21 cellular contexts compared by ENCODE assay signal in the genomic region with DNA sequence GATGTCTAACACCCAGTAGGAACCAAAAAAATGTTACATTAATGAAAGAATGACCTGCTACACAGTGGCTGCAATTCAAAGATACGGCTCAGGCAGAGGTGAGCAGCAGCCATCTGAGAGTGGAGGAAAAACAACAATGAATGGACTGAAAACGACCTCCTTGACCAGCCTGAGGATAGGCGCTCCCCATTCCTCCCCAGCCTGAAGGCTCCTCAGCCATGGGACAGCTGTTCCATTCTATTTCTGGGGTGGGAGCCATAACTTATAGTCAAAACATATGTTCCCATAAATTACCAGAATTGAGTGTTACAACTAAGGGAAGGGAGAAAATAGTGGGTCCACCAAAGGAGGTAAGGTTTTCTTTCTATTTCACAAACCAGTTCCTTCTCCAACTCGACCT. TPM values are rescaled to one million over a fixed set of nuclear protein-coding genes. Genes with fewer than 3 reads are reported as not detected.
DNase-seq lines count a peak whose midpoint lies in the region; ATAC-seq, FAIRE-seq and TF ChIP-seq lines count a peak whose summit lies in the region.
"Had no signal": no experiment of that assay in that cellular context is flagged by ENCODE, and none has a peak within 500 bp of the region (broad histone marks: within the 10 kb centered on the region; RNA-seq: fewer than 3 reads in every experiment).

No MANE protein-coding gene starts in this region.

- H3K27me3 Mint-ChIP-seq in activated CD8-positive, alpha-beta memory T cell treated with anti-CD3 and anti-CD28 coated beads, Interleukin-2, amount 10 ng/mL, durations not matched to agents 7 days and 5 days: no peaks in the 10 kb centered on the region
- no peaks in the 10 kb centered on the region for H3K27me3 Mint-ChIP-seq in naive thymus-derived CD8-positive, alpha-beta T cell
- H3K27me3 Mint-ChIP-seq: activated T-cell treated with anti-CD3 and anti-CD28 coated beads, Interleukin-2, amount 50 U/mL, for 24 hours had no signal

- peak overlapping the region; percentile 34 for H3K4me3 Mint-ChIP-seq in activated CD8-positive, alpha-beta memory T cell treated with anti-CD3 and anti-CD28 coated beads, Interleukin-2, amount 10 ng/mL, durations not matched to agents 7 days and 5 days
- peak overlapping the region in 9 of 10 donors; percentile 38 to 80 (median 66) for H3K4me3 Mint-ChIP-seq in naive thymus-derived CD8-positive, alpha-beta T cell
- H3K4me3 Mint-ChIP-seq: activated T-cell treated with anti-CD3 and anti-CD28 coated beads, Interleukin-2, amount 50 U/mL, for 24 hours; HFFc6; WTC11 had no signal

- H3K27me3 ChIP-seq in GM12878 (replicated peaks in 1 of 2; ENCODE audit: control insufficient read depth in 2 of 2, insufficient read depth in 2 of 2, low read length in 1 of 2) (no peaks in the 10 kb centered on the region), prostate gland (replicated peaks; ENCODE audit: insufficient read depth) (no peaks in the 10 kb centered on the region)
- H3K27me3 ChIP-seq: Peyer's patch, vagina had no signal

- H3K4me3 ChIP-seq in GM12878 (peak overlapping the region; percentile 45), prostate gland (no peak overlapping the region)
- H3K4me3 ChIP-seq: Peyer's patch, vagina had no signal

- CTCF ChIA-PET in activated CD8-positive, alpha-beta memory T cell treated with anti-CD3 and anti-CD28 coated beads, Interleukin-2, amount 10 ng/mL, durations not matched to agents 7 days and 5 days (lab: Charles Lee): interaction anchor here (0.8 to 1.5 kb wide), 5 partner anchors 13 to 136 kb away, joined by 3 to 6 read pairs (median 4); no protein-coding TSS in a partner anchor
- CTCF ChIA-PET in GM12878 (lab: Yijun Ruan, JAX): interaction anchor here (0.6 to 4.6 kb wide), 17 partner anchors 7 to 623 kb away, joined by 3 to 36 read pairs (median 4); a partner anchor contains a TSS

- 0 out of 2 replicates have a peak, but pooled peaks cover 3% of the 10 kb centered on the region for H4K20me1 ChIP-seq in GM12878 (ENCODE audit: control insufficient read depth, insufficient read depth)

- peaks cover 84% of the 10 kb centered on the region for H3K79me2 ChIP-seq in GM12878 (ENCODE audit: control insufficient read depth, insufficient read depth, low read length)

- TF ChIP-seq POLR2A in GM12878 (IDR thresholded peaks at IDR 0.05; ENCODE audit: low read depth, low read length): no peak
- TF ChIP-seq POLR2A in prostate gland (IDR thresholded peaks at IDR 0.05): no peak

- whole genome bisulfite sequencing in GM12878 (ENCODE audit: insufficient coverage, insufficient replicate concordance, low lambda C conversion rate, missing lambda C conversion rate): 44% methylated on average over 4 of the region's 4 CpGs
- 87% methylated on average over 4 of the region's 4 CpGs for WGBS in prostate gland

- ATAC-seq in activated CD8-positive, alpha-beta memory T cell treated with anti-CD3 and anti-CD28 coated beads, Interleukin-2, amount 10 ng/mL, durations not matched to agents 7 days and 5 days: no peak
- ATAC-seq in GM12878 (no peak), HG03520 (IDR thresholded peaks at IDR 0.05; ENCODE audit: unreplicated experiment) (no peak)
- ATAC-seq in naive thymus-derived CD8-positive, alpha-beta T cell: no peak
- ATAC-seq: esophagus mucosa had no signal

- TF ChIP-seq CTCF in GM12878 (IDR thresholded peaks at IDR 0.05 in 2 of 3, conservative IDR thresholded peaks at IDR 0.05 in 1 of 3; ENCODE audit: control insufficient read depth in 2 of 3, extremely low read depth in 1 of 3, insufficient read depth in 1 of 3, low read depth in 3 of 3, low read length in 3 of 3) (no peak), prostate gland (IDR thresholded peaks at IDR 0.05) (no peak)

- H3K9me3 Mint-ChIP-seq in activated CD8-positive, alpha-beta memory T cell treated with anti-CD3 and anti-CD28 coated beads, Interleukin-2, amount 10 ng/mL, durations not matched to agents 7 days and 5 days (ENCODE audit: low read depth): no peaks in the 10 kb centered on the region
- H3K9me3 Mint-ChIP-seq in naive thymus-derived CD8-positive, alpha-beta T cell: no peaks in the 10 kb centered on the region
- H3K9me3 Mint-ChIP-seq: activated T-cell treated with anti-CD3 and anti-CD28 coated beads, Interleukin-2, amount 50 U/mL, for 24 hours; HFFc6; WTC11 had no signal

- peaks cover 3 to 13% of the 10 kb centered on the region in 2 experiments; a peak in 3 of 4 replicates for H3K36me3 ChIP-seq in GM12878 (ENCODE audit: control insufficient read depth in 2 of 2, insufficient read depth in 2 of 2, low read length in 1 of 2)
- H3K36me3 ChIP-seq in prostate gland: no peaks in the 10 kb centered on the region
- H3K36me3 ChIP-seq: Peyer's patch, vagina had no signal

- RAD21 ChIA-PET in GM12878 (lab: Charles Lee; ENCODE audit: unreplicated experiment): interaction anchor here (0.6 to 5.1 kb wide), 21 partner anchors 8 to 136 kb away, joined by 3 to 58 read pairs (median 5); a partner anchor contains a TSS

- FAIRE-seq in GM18507 (lab: Jason Lieb, UNC) (peak; percentile 29), GM12878 (lab: Jason Lieb, UNC) (no peak)
- FAIRE-seq: colon, HepG2, kidney had no signal

- intact Hi-C loops in GM12878 (cut with micrococcal nuclease; ENCODE audit: unreplicated experiment) (no loop called here), prostate gland (cut with DNase I) (no loop called here)

- H3K9me3 ChIP-seq in GM12878 (replicated peaks; ENCODE audit: control insufficient read depth, insufficient read depth, low read length) (no peaks in the 10 kb centered on the region), prostate gland (no peaks in the 10 kb centered on the region)
- H3K9me3 ChIP-seq: Peyer's patch, vagina had no signal

- BruUV-seq in GM12878 (replicated peaks; lab: Mats Ljungman, UMichigan): no TSS peak

- no peak for TF ChIP-seq EP300 in GM12878 (IDR thresholded peaks at IDR 0.05; ENCODE audit: borderline replicate concordance in 1 of 2, control insufficient read depth in 1 of 2, low read depth in 2 of 2, low read length in 2 of 2)

- peaks cover 65% of the 10 kb centered on the region for H3K4me1 ChIP-seq in GM12878 (ENCODE audit: control insufficient read depth, insufficient read depth, low read length)
- H3K4me1 ChIP-seq in prostate gland (replicated peaks): no peaks in the 10 kb centered on the region

- H3K4me1 Mint-ChIP-seq in activated CD8-positive, alpha-beta memory T cell treated with anti-CD3 and anti-CD28 coated beads, Interleukin-2, amount 10 ng/mL, durations not matched to agents 7 days and 5 days: peaks cover 65% of the 10 kb centered on the region
- H3K4me1 Mint-ChIP-seq in naive thymus-derived CD8-positive, alpha-beta T cell: peaks cover 23 to 66% (median 36%) of the 10 kb centered on the region in 4 donors

- peak overlapping the region; percentile 37; the same call in 1 of the 2 replicates for H3K9ac ChIP-seq in GM12878 (ENCODE audit: control insufficient read depth, insufficient read depth, low read length)

- in situ Hi-C loops in GM12878 (cut with MboI): loop anchor here (25.0 kb wide), 1 partner anchor 1791 kb away; no protein-coding TSS in a partner anchor

- no peak overlapping the region for H2AFZ ChIP-seq in GM12878 (ENCODE audit: control insufficient read depth, low read depth, low read length)

- TF ChIP-seq RAD21 in GM12878 (IDR thresholded peaks at IDR 0.05; ENCODE audit: insufficient read depth, low read depth, low read length): no peak

- peaks cover 17% of the 10 kb centered on the region for H3K36me3 Mint-ChIP-seq in activated CD8-positive, alpha-beta memory T cell treated with anti-CD3 and anti-CD28 coated beads, Interleukin-2, amount 10 ng/mL, durations not matched to agents 7 days and 5 days
- H3K36me3 Mint-ChIP-seq in naive thymus-derived CD8-positive, alpha-beta T cell: peaks cover 0 to 20% (median 0%) of the 10 kb centered on the region in 3 donors
- H3K36me3 Mint-ChIP-seq: WTC11 had no signal

- SMC1A ChIA-PET in GM12878 (lab: Charles Lee; ENCODE audit: uncharacterized antibody, unreplicated experiment): interaction anchor here (0.9 to 8.2 kb wide), 24 partner anchors 9 to 197 kb away, joined by 3 to 92 read pairs (median 6); a partner anchor contains a TSS

- POLR2A ChIA-PET in GM12878 (lab: Charles Lee): interaction anchor here (0.8 to 3.5 kb wide), 12 partner anchors 12 to 105 kb away, joined by 3 to 19 read pairs (median 4); a partner anchor contains a TSS
- POLR2A ChIA-PET in naive thymus-derived CD8-positive, alpha-beta T cell (lab: Charles Lee): interaction anchor here (1.2 kb wide), 1 partner anchor 197 kb away, joined by 4 read pairs; no protein-coding TSS in a partner anchor

- H3K27ac Mint-ChIP-seq in activated CD8-positive, alpha-beta memory T cell treated with anti-CD3 and anti-CD28 coated beads, Interleukin-2, amount 10 ng/mL, durations not matched to agents 7 days and 5 days: no peak overlapping the region
- peak overlapping the region in 5 of 10 donors; percentile 77 to 89 (median 87) for H3K27ac Mint-ChIP-seq in naive thymus-derived CD8-positive, alpha-beta T cell
- H3K27ac Mint-ChIP-seq: activated T-cell treated with anti-CD3 and anti-CD28 coated beads, Interleukin-2, amount 50 U/mL, for 24 hours; HFFc6; WTC11 had no signal

- DNase-seq in activated CD8-positive, alpha-beta memory T cell treated with anti-CD3 and anti-CD28 coated beads, Interleukin-2, amount 10 ng/mL, durations not matched to agents 7 days and 5 days: no peak
- DNase-seq in activated CD8-positive, alpha-beta memory T cell treated with anti-CD3 and anti-CD28 coated beads, Interleukin-2, amount 50 U/mL, for 48 hours: no peak
- DNase-seq in GM18507 (ENCODE audit: extremely low spot score, insufficient read length, low read depth) (no peak), GM12878 (ENCODE audit: low read depth, low spot score) (no peak), prostate gland (ENCODE audit: low spot score) (no peak), hippocampal formation (lab: John Stamatoyannopoulos, UW) (no peak)
- no peak for DNase-seq in naive thymus-derived CD8-positive, alpha-beta T cell
- DNase-seq: activated T-cell treated with anti-CD3 and anti-CD28 coated beads, Interleukin-2, amount 50 U/mL, for 24 hours; Calu3; HFFc6; kidney; MV-4-11; NCI-H2107; NCI-H774 had no signal

- peak overlapping the region; percentile 72 for H3K27ac ChIP-seq in GM12878 (ENCODE audit: control insufficient read depth, insufficient read depth)
- no peak overlapping the region for H3K27ac ChIP-seq in prostate gland
- H3K27ac ChIP-seq: vagina had no signal

- H3K4me2 ChIP-seq in GM12878 (ENCODE audit: control insufficient read depth, insufficient read depth): peak overlapping the region; percentile 87

RNA-seq across cellular contexts. Expression of a gene that starts 27.2 kb away (rescaled TPM):
- total RNA-seq in activated CD8-positive, alpha-beta memory T cell treated with anti-CD3 and anti-CD28 coated beads, Interleukin-2, amount 10 ng/mL, durations not matched to agents 7 days and 5 days: 100 to 1,000 TPM; 266 to 323 TPM
- total RNA-seq in GM12878 (2013; cell fraction: nucleolus; rRNA removed): 396 and 420 TPM in 2 replicates
- total RNA-seq in GM12878 (2014; rRNA removed): 174 and 176 TPM in 2 replicates
- 117 and 122 TPM in 2 replicates for total RNA-seq in GM12878 (2014; rRNA removed; fragmentation: Illumina TruSeq; extraction: Trizol)
- total RNA-seq in GM12878 (2021): 159 and 167 TPM in 2 replicates
- 42.2 TPM for polyA plus RNA-seq in GM12878 (2011; ENCODE audit: low read depth)
- polyA plus RNA-seq in GM12878 (2011; rRNA removed): 243 and 247 TPM in 2 replicates
- polyA plus RNA-seq in GM12878 (2011; cell fraction: cytosol; rRNA removed): 287 and 300 TPM in 2 replicates
- polyA plus RNA-seq in GM12878 (2011; cell fraction: nucleus; rRNA removed): 483 and 489 TPM in 2 replicates
- 64.5 and 80.5 TPM in 2 replicates for polyA plus RNA-seq in GM12878 (2012)
- 152 and 192 TPM in 2 replicates for polyA plus RNA-seq in GM12878 (2014; fragmentation: Illumina TruSeq; extraction: Trizol)
- 10 to 100 TPM; 51.4 to 55.1 TPM for polyA plus RNA-seq in GM12878 (2014; fragmentation: Nextera tagmentation; extraction: Ambion mirVana)
- polyA plus RNA-seq in GM12878 (2014; rRNA removed): 171 and 228 TPM in 2 replicates
- 10 to 100 TPM; 54.0 to 71.1 TPM for polyA plus RNA-seq in GM12878 (2016; fragmentation: Nextera tagmentation; extraction: Ambion mirVana)
- polyA minus RNA-seq in GM12878 (2011; rRNA and poly(A)+ RNA removed): 353 and 414 TPM in 2 replicates
- polyA minus RNA-seq in GM12878 (2011; cell fraction: cytosol; rRNA and poly(A)+ RNA removed): 75.5 and 105 TPM in 2 replicates
- 237 and 331 TPM in 2 replicates for polyA minus RNA-seq in GM12878 (2011; cell fraction: nucleus; rRNA and poly(A)+ RNA removed)
- 100 to 1,000 TPM; 521 to 531 TPM for total RNA-seq in naive thymus-derived CD8-positive, alpha-beta T cell
- 100 to 1,000 TPM; 159 to 317 (median 317) TPM for polyA plus RNA-seq in naive thymus-derived CD8-positive, alpha-beta T cell
- 100 to 1,000 TPM in 1 of 2 donors, 10 to 100 TPM in 1; 13.7 to 103 TPM for total RNA-seq in prostate gland
